ENCODE assay signal across 8 cellular contexts in genomic region chr1:149218080-149218988, GRCh38.
DNase-seq lines count a peak whose midpoint lies in the region; ATAC-seq, FAIRE-seq and TF ChIP-seq lines count a peak whose summit lies in the region.
"Not testable (repeated sequence)": the region's sequence is repeated elsewhere in the genome, so short reads cannot be mapped to it uniquely, and the experiment has no call there.

No MANE protein-coding gene starts in this region.

- TF ChIP-seq POLR2A in A549 (IDR thresholded peaks at IDR 0.05; ENCODE audit: low read length); IMR-90 (IDR thresholded peaks at IDR 0.05; ENCODE audit: low read depth, low read length): not testable (repeated sequence)

- H2BK5ac ChIP-seq in IMR-90 (ENCODE audit: low read depth, low read length, poor library complexity, severe bottlenecking), result not testable (repeated sequence)

- H2AFZ ChIP-seq in IMR-90 (replicated peaks; ENCODE audit: low read length, poor library complexity), result not testable (repeated sequence)

- H3K27ac ChIP-seq in A549; IMR-90 (ENCODE audit: insufficient read depth, low read length): not testable (repeated sequence)
- peak overlapping the region in 1 of 2 donors; percentile 47 for H3K27ac ChIP-seq in thoracic aorta

- DNase-seq in A549 (ENCODE audit: low read depth in 1 of 2, low spot score in 1 of 2); activated B cell treated with CpG ODN at 0.5 μM for 24 hours; Right ventricle myocardium inferior (ENCODE audit: missing footprints); naive B cell: not testable (repeated sequence)
- DNase-seq in IMR-90 (peak; percentile 0), choroid plexus epithelial cell (ENCODE audit: low read depth) (peak; percentile 21), iris pigment epithelial cell (ENCODE audit: low read depth) (peak; percentile 1), thoracic aorta (ENCODE audit: low spot score) (peak; percentile 21)

- not testable (repeated sequence) for H3K9me3 ChIP-seq in A549; IMR-90 (ENCODE audit: control insufficient read depth, insufficient read depth, low read length); thoracic aorta

- not testable (repeated sequence) for H3K4ac ChIP-seq in IMR-90 (ENCODE audit: low read depth, low read length)

- not testable (repeated sequence) for H2BK15ac ChIP-seq in IMR-90 (ENCODE audit: low read depth, low read length)

- not testable (repeated sequence) for H3K14ac ChIP-seq in IMR-90 (replicated peaks; ENCODE audit: low read depth, low read length)

- H3K23ac ChIP-seq in IMR-90 (ENCODE audit: low read depth, low read length), result not testable (repeated sequence)

- intact Hi-C loops in IMR-90 (cut with micrococcal nuclease); activated B cell treated with CpG ODN at 0.5 μM for 24 hours (cut with micrococcal nuclease); Right ventricle myocardium inferior (cut with DNase I): not testable (repeated sequence)

- H3K9ac ChIP-seq in IMR-90 (ENCODE audit: low read depth, low read length), result not testable (repeated sequence)

- not testable (repeated sequence) for H2AK9ac ChIP-seq in IMR-90 (replicated peaks; ENCODE audit: low read depth, low read length, poor library complexity)

- not testable (repeated sequence) for H3K27ac Mint-ChIP-seq in activated B cell treated with CpG ODN at 0.5 μM for 24 hours, naive B cell

- not testable (repeated sequence) for H3K4me3 Mint-ChIP-seq in activated B cell treated with CpG ODN at 0.5 μM for 24 hours, naive B cell

- CTCF ChIA-PET in A549 (lab: Yijun Ruan, JAX); IMR-90 (lab: Yijun Ruan, JAX); activated B cell treated with CpG ODN at 0.5 μM for 24 hours (lab: Charles Lee): not testable (repeated sequence)

- not testable (repeated sequence) for H3K56ac ChIP-seq in IMR-90 (ENCODE audit: extremely low read depth, insufficient read depth, low read length)

- WGBS in A549 (ENCODE audit: missing lambda C conversion rate), result 41% methylated on average over 2 of the region's 7 CpGs
- WGBS in IMR-90 (ENCODE audit: extremely low coverage in 2 of 2, insufficient read length in 1 of 2), 2 experiments, result no CpG with 5 or more reads among the region's 7 CpGs

- not testable (repeated sequence) for BruUV-seq in IMR-90 (replicated peaks; lab: Mats Ljungman, UMichigan)

- not testable (repeated sequence) for H3K4me2 ChIP-seq in A549; IMR-90 (ENCODE audit: low read depth, low read length)

- not testable (repeated sequence) for FAIRE-seq in A549 (lab: Jason Lieb, UNC)

- H4K8ac ChIP-seq in IMR-90 (ENCODE audit: low read depth in 2 of 2, low read length in 2 of 2), result not testable (repeated sequence)

- not testable (repeated sequence) for H3K4me1 ChIP-seq in A549; IMR-90 (ENCODE audit: control insufficient read depth, insufficient read depth, low read length); thoracic aorta (ENCODE audit: control insufficient read depth in 1 of 2, low read depth in 2 of 2)

- in situ Hi-C loops in IMR-90 (cut with MboI; ENCODE audit: low sequenced_read_pairs), result not testable (repeated sequence)

- not testable (repeated sequence) for H3K27me3 Mint-ChIP-seq in activated B cell treated with CpG ODN at 0.5 μM for 24 hours, naive B cell

- not testable (repeated sequence) for TF ChIP-seq CTCF in A549 (IDR thresholded peaks at IDR 0.05); IMR-90 (conservative IDR thresholded peaks at IDR 0.05; ENCODE audit: low read depth, low read length); activated B cell treated with CpG ODN at 0.5 μM for 24 hours (IDR thresholded peaks at IDR 0.05); choroid plexus epithelial cell (conservative IDR thresholded peaks at IDR 0.05; ENCODE audit: low read depth, low read length); thoracic aorta (IDR thresholded peaks at IDR 0.05)

- H3K79me1 ChIP-seq in IMR-90 (ENCODE audit: low read depth in 1 of 2, low read length in 2 of 2), result not testable (repeated sequence)

- not testable (repeated sequence) for H4K20me1 ChIP-seq in IMR-90 (ENCODE audit: insufficient read depth, low read length)

- H3K4me1 Mint-ChIP-seq in activated B cell treated with CpG ODN at 0.5 μM for 24 hours, naive B cell: not testable (repeated sequence)

- H3K9me1 ChIP-seq in IMR-90 (ENCODE audit: insufficient read depth, low read length), result not testable (repeated sequence)

- dilution Hi-C loops in IMR-90 (cut with HindIII; ENCODE audit: low sequenced_read_pairs, unreplicated experiment), result not testable (repeated sequence)

- H3K36me3 ChIP-seq in IMR-90 (ENCODE audit: control insufficient read depth, insufficient read depth, low read length); thoracic aorta: not testable (repeated sequence)

- not testable (repeated sequence) for H2BK120ac ChIP-seq in IMR-90 (ENCODE audit: low read depth, low read length)

- H4K5ac ChIP-seq in IMR-90 (ENCODE audit: low read depth, low read length), result not testable (repeated sequence)

- not testable (repeated sequence) for H3K4me3 ChIP-seq in A549; IMR-90 (ENCODE audit: insufficient read depth, low read depth, low read length); choroid plexus epithelial cell (ENCODE audit: low read depth, low read length); thoracic aorta

- not testable (repeated sequence) for H3K9me3 Mint-ChIP-seq in activated B cell treated with CpG ODN at 0.5 μM for 24 hours, naive B cell

- not testable (repeated sequence) for TF ChIP-seq RAD21 in A549 (conservative IDR thresholded peaks at IDR 0.05 in 1 of 2, IDR thresholded peaks at IDR 0.05 in 1 of 2); IMR-90 (IDR thresholded peaks at IDR 0.05; ENCODE audit: low read length)

- H4K91ac ChIP-seq in IMR-90 (ENCODE audit: insufficient read depth, low read depth, low read length), result not testable (repeated sequence)

- ATAC-seq in A549 (peak; percentile 76 to 82; a peak in 5 of 6 replicates), IMR-90 (ENCODE audit: low read depth) (peak; percentile 66; the same call in 1 of the 2 replicates), activated B cell treated with CpG ODN at 0.5 μM for 24 hours (ENCODE audit: low read depth) (peak; percentile 74), Right ventricle myocardium inferior (peak; percentile 29), naive B cell (ENCODE audit: low read depth in 2 of 2) (peak; percentile 55 to 65)
- ATAC-seq in thoracic aorta (ENCODE audit: insufficient number of reproducible peaks, low FRiP score, low read depth), result not testable (repeated sequence)

- not testable (repeated sequence) for H3K27me3 ChIP-seq in IMR-90 (ENCODE audit: control insufficient read depth, insufficient read depth, low read length); thoracic aorta (replicated peaks; ENCODE audit: insufficient read depth)

- TF ChIP-seq EP300 in A549 (IDR thresholded peaks at IDR 0.05), result not testable (repeated sequence)

- POLR2A ChIA-PET in A549 (lab: Yijun Ruan, JAX); IMR-90 (lab: Charles Lee; ENCODE audit: unreplicated experiment); activated B cell treated with CpG ODN at 0.5 μM for 24 hours (lab: Charles Lee): not testable (repeated sequence)

- not testable (repeated sequence) for H3K18ac ChIP-seq in IMR-90 (ENCODE audit: low read depth, low read length)

- not testable (repeated sequence) for H2BK20ac ChIP-seq in IMR-90 (ENCODE audit: low read depth, low read length)

- H2AK5ac ChIP-seq in IMR-90 (ENCODE audit: low read depth, low read length), result not testable (repeated sequence)

- H3K36me3 Mint-ChIP-seq in activated B cell treated with CpG ODN at 0.5 μM for 24 hours (ENCODE audit: low read depth); naive B cell: not testable (repeated sequence)
